8 cellular contexts compared by ENCODE assay signal in genomic region chr2:95165030-95165370, GRCh38. TPM values are rescaled to one million over a fixed set of nuclear protein-coding genes. Genes with fewer than 3 reads are reported as not detected.
DNase-seq lines count a peak whose midpoint lies in the region; ATAC-seq, FAIRE-seq and TF ChIP-seq lines count a peak whose summit lies in the region.

No MANE protein-coding gene starts in this region.

- peak overlapping the region; percentile 99 for H3K4me3 Mint-ChIP-seq in activated T-helper 17 cell treated with anti-CD3 and anti-CD28 coated beads, Interleukin-2, amount 50 U/mL, for 72 hours

- H3K4me1 ChIP-seq in kidney (ENCODE audit: control insufficient read depth in 1 of 2, insufficient read depth in 1 of 2, low read depth in 1 of 2, low read length in 2 of 2) (peaks cover 4 to 15% of the 10 kb centered on the region in 2 donors), testis (no peaks in the 10 kb centered on the region)

- H3K36me3 Mint-ChIP-seq in activated T-helper 17 cell treated with anti-CD3 and anti-CD28 coated beads, Interleukin-2, amount 50 U/mL, for 72 hours (ENCODE audit: low read depth) = peaks cover 6% of the 10 kb centered on the region

- peak overlapping the region; percentile 98 for H3K27ac Mint-ChIP-seq in activated T-helper 17 cell treated with anti-CD3 and anti-CD28 coated beads, Interleukin-2, amount 50 U/mL, for 72 hours

- 1% methylated on average over 9 of the region's 9 CpGs for WGBS in testis, 2 donors

- H3K27ac ChIP-seq in kidney (ENCODE audit: low read depth in 2 of 2, low read length in 2 of 2) = peak overlapping the region; percentile 96 to 98
- H3K27ac ChIP-seq in testis = peak overlapping the region; percentile 89 to 91

- peak overlapping the region; percentile 97 to 99 for H3K4me3 ChIP-seq in kidney (ENCODE audit: low read length in 2 of 2)
- H3K4me3 ChIP-seq in testis = peak overlapping the region; percentile 78 to 80

- H3K9me3 Mint-ChIP-seq in activated T-helper 17 cell treated with anti-CD3 and anti-CD28 coated beads, Interleukin-2, amount 50 U/mL, for 72 hours = no peaks in the 10 kb centered on the region

- H3K4me1 Mint-ChIP-seq in activated T-helper 17 cell treated with anti-CD3 and anti-CD28 coated beads, Interleukin-2, amount 50 U/mL, for 72 hours = peaks cover 28% of the 10 kb centered on the region

- no peak for TF ChIP-seq POLR2A in testis (IDR thresholded peaks at IDR 0.05)

- H3K36me3 ChIP-seq in kidney (ENCODE audit: control insufficient read depth in 1 of 2, insufficient read depth in 2 of 2, low read length in 2 of 2) (no peaks in the 10 kb centered on the region), testis (ENCODE audit: low read depth, missing control alignments) (no peaks in the 10 kb centered on the region)

- no peak for DNase-seq in kidney
- DNase-seq in testis = no peak
- DNase-seq in AG08395 (ENCODE audit: low spot score) = no peak
- DNase-seq in HK-2 (ENCODE audit: unreplicated experiment) = no peak
- DNase-seq in NOMO-1 treated with dmso at 0.1 percent for 144 hours (lab: John Stamatoyannopoulos, UW; ENCODE audit: unreplicated experiment) = no peak

- peak; percentile 20 for ATAC-seq in GM18867 (IDR thresholded peaks at IDR 0.05; ENCODE audit: unreplicated experiment)
- ATAC-seq in HG02938 (IDR thresholded peaks at IDR 0.05; ENCODE audit: unreplicated experiment) = peak; percentile 3
- peak; percentile 15 for ATAC-seq in activated T-helper 17 cell treated with anti-CD3 and anti-CD28 coated beads, Interleukin-2, amount 50 U/mL, for 72 hours (replicated peaks)

- intact Hi-C loops in kidney (cut with DNase I) = no loop called here
- intact Hi-C loops in testis (cut with DNase I; ENCODE audit: low total_unique reads) = no loop called here

- H3K9ac ChIP-seq in kidney (ENCODE audit: low read length in 2 of 2) = peak overlapping the region; percentile 93 to 94

- H3K27me3 ChIP-seq in testis = no peaks in the 10 kb centered on the region

- FAIRE-seq in kidney (lab: Jason Lieb, UNC) = no peak

- H3K9me3 ChIP-seq in kidney (ENCODE audit: control insufficient read depth in 1 of 2, low read length in 2 of 2) (no peaks in the 10 kb centered on the region), testis (no peaks in the 10 kb centered on the region)

- no peaks in the 10 kb centered on the region for H3K27me3 Mint-ChIP-seq in activated T-helper 17 cell treated with anti-CD3 and anti-CD28 coated beads, Interleukin-2, amount 50 U/mL, for 72 hours

- TF ChIP-seq CTCF in kidney (IDR thresholded peaks at IDR 0.05; ENCODE audit: borderline replicate concordance, extremely low read depth, insufficient read depth) (no peak), testis (IDR thresholded peaks at IDR 0.05) (no peak)

RNA-seq across cellular contexts. Expression of gene ZNF2, which starts 0.6 kb away (rescaled TPM):
- total RNA-seq in activated T-helper 17 cell treated with anti-CD3 and anti-CD28 coated beads, Interleukin-2, amount 50 U/mL, for 72 hours = 1 to 10 TPM; 3.8 to 4.4 TPM
- total RNA-seq in kidney = 5.2 TPM
- 2.5 TPM for polyA plus RNA-seq in kidney (ENCODE audit: insufficient read depth, low read depth, low replicate concordance)
- 1 to 10 TPM; 5.8 to 7.9 TPM for total RNA-seq in testis
- polyA plus RNA-seq in testis (ENCODE audit: insufficient read depth, low read depth, low replicate concordance) = 7.1 TPM

RNA-seq across cellular contexts. Expression of gene ZNF514, which starts 5.4 kb away (rescaled TPM):
- 10 to 100 TPM in 1 of 2 donors, 1 to 10 TPM in 1; 6.3 to 13.8 TPM for total RNA-seq in activated T-helper 17 cell treated with anti-CD3 and anti-CD28 coated beads, Interleukin-2, amount 50 U/mL, for 72 hours
- total RNA-seq in kidney (21.8 TPM), testis (10 to 100 TPM; 22.3 to 25.0 TPM)
- polyA plus RNA-seq in kidney (ENCODE audit: insufficient read depth, low read depth, low replicate concordance) (11.1 TPM), testis (ENCODE audit: insufficient read depth, low read depth, low replicate concordance) (21.9 TPM)

RNA-seq across cellular contexts. Expression of gene ZNF892, which starts 42.3 kb away (rescaled TPM):
- total RNA-seq in activated T-helper 17 cell treated with anti-CD3 and anti-CD28 coated beads, Interleukin-2, amount 50 U/mL, for 72 hours = 1 to 10 TPM; 2.9 to 3.5 TPM
- total RNA-seq in kidney (6.2 TPM), testis (10 to 100 TPM; 12.1 to 12.3 TPM)
- polyA plus RNA-seq in kidney (ENCODE audit: insufficient read depth, low read depth, low replicate concordance) (0.34 TPM), testis (ENCODE audit: insufficient read depth, low read depth, low replicate concordance) (7.1 TPM)

RNA-seq across cellular contexts. Expression of gene MRPS5, which starts 43.4 kb away (rescaled TPM):
- 10 to 100 TPM; 76.0 to 93.9 TPM for total RNA-seq in activated T-helper 17 cell treated with anti-CD3 and anti-CD28 coated beads, Interleukin-2, amount 50 U/mL, for 72 hours
- total RNA-seq in kidney (53.1 TPM), testis (10 to 100 TPM; 59.3 to 63.1 TPM)
- polyA plus RNA-seq in kidney (ENCODE audit: insufficient read depth, low read depth, low replicate concordance) (118 TPM), testis (ENCODE audit: insufficient read depth, low read depth, low replicate concordance) (44.4 TPM)
